27 cellular contexts compared by ENCODE assay signal in genomic region chr21:16492356-16492755, GRCh38.
"Had no signal": no experiment of that assay in that cellular context is flagged by ENCODE, and none has a peak within 500 bp of the region (broad histone marks: within the 10 kb centered on the region; RNA-seq: fewer than 3 reads in every experiment).

No MANE protein-coding gene starts in this region.

- H3K27ac ChIP-seq: epithelial cell of prostate, esophagus squamous epithelium, gastroesophageal sphincter, heart right ventricle had no signal

- DNase-seq: activated CD4-positive, alpha-beta memory T cell treated with anti-CD3 and anti-CD28 coated beads, Interleukin-2, amount 10 ng/mL, durations not matched to agents 7 days and 5 days; activated CD4-positive, alpha-beta T cell treated with anti-CD3 and anti-CD28 coated beads for 1 hour; activated CD4-positive, alpha-beta T cell treated with anti-CD3 and anti-CD28 coated beads for 4 hours; activated CD4-positive, alpha-beta T cell treated with anti-CD3 and anti-CD28 coated beads, Interleukin-2, amount 10 ng/mL, durations not matched to agents 7 days and 5 days; activated CD4-positive, alpha-beta T cell treated with anti-CD3 and anti-CD28 coated beads, Interleukin-2, amount 50 U/mL, for 4 hours; activated CD8-positive, alpha-beta memory T cell treated with anti-CD3 and anti-CD28 coated beads, Interleukin-2, amount 50 U/mL, for 48 hours; activated effector memory CD4-positive, alpha-beta T cell treated with Interleukin-2 at 50 U/mL for 16 hours; activated gamma-delta T cell treated with Interleukin-2 at 50 U/mL for 16 hours; activated naive CD4-positive, alpha-beta T cell treated with anti-CD3 and anti-CD28 coated beads, Interleukin-2, amount 50 U/mL, for 16 hours; activated naive CD4-positive, alpha-beta T cell treated with Interleukin-2 at 50 U/mL for 16 hours; activated T-cell treated with anti-CD3 and anti-CD28 coated beads for 4 hours; activated T-cell treated with anti-CD3 and anti-CD28 coated beads, Interleukin-2, amount 50 U/mL, for 24 hours; amniotic stem cell; anterior cingulate cortex; caudate nucleus; effector CD8-positive, alpha-beta T cell; esophagus squamous epithelium; foreskin melanocyte; heart right ventricle; T-cell had no signal

- FAIRE-seq: astrocyte, colon, endometrium, endothelial cell of umbilical vein had no signal

- ATAC-seq: activated T-helper 17 cell treated with anti-CD3 and anti-CD28 coated beads, Interleukin-2, amount 50 U/mL, for 72 hours; gastroesophageal sphincter; heart right ventricle; T-cell had no signal

- H3K27me3 ChIP-seq: esophagus squamous epithelium, gastroesophageal sphincter, heart right ventricle had no signal

- H3K9me3 ChIP-seq: esophagus squamous epithelium, gastroesophageal sphincter, heart right ventricle had no signal

- H3K4me3 ChIP-seq: esophagus squamous epithelium, gastroesophageal sphincter, heart right ventricle had no signal

- H3K36me3 ChIP-seq: gastroesophageal sphincter had no signal
